Comparison of ENCODE assay signal across 8 cellular contexts in the genomic region with DNA sequence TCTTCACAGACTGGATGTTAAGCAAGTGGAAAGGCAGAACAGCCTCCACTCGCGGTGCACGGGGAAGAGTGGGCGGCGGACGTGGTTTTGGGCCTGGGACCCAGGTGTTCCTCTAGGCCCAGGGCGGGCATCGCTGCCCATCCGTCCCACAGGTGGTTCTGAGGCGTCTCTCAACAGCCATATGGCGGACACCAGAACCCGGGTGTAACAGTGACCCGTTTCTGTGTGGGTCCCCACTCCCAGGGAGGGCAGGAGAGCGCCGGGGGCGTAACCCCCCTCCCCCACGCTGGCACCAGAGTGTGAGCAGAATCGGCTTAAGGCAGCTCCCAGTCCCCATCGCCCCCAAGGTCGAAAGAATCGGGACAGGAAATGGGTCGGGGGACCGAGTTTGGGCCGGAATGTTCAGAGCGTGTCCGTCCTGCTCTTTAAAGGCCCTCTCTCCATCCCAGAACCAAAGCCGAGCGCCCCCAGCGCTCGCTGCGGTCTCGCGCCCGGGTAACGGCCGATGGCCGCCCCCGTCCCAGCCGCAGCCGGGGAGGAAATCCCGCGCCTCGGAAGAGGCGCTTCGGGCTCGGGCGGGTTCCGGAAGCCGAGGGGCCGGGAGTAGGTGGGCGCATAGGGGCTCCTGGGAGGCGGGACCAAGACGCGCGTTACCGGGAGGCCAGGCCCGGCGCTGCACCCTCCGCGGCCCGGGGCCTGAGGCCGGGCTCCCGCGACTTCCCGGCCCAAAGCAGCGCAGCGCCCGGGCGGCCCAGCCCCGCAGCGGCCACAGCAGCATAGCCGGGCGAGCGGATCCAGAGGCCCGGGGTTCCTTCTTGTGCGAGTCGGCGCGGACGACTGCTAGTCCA. TPM values are rescaled to one million over a fixed set of nuclear protein-coding genes. Genes with fewer than 3 reads are reported as not detected.
DNase-seq lines count a peak whose midpoint lies in the region; ATAC-seq and TF ChIP-seq lines count a peak whose summit lies in the region.

Gene TK2, minus strand, starts transcription at position 839 of the 848 bp plus-strand sequence. Its CDS starts 61 bp downstream, at position 778.

- H3K27ac ChIP-seq in A673 (ENCODE audit: low read depth, low read length, poor library complexity, severe bottlenecking) (peak within 1 kb of the TSS; percentile 94), lower lobe of right lung (peak within 1 kb of the TSS; percentile 96)
- peak within 1 kb of the TSS; percentile 85 for H3K27ac ChIP-seq in effector memory CD4-positive, alpha-beta T cell (ENCODE audit: insufficient read depth, low read length, poor library complexity, severe bottlenecking)

- H3K27me3 ChIP-seq in A673 (replicated peaks; ENCODE audit: insufficient read depth, low read depth, low read length, poor library complexity) (no peaks in the 10 kb centered on the region), lower lobe of right lung (ENCODE audit: low read depth) (no peaks in the 10 kb centered on the region)
- no peaks in the 10 kb centered on the region for H3K27me3 ChIP-seq in effector memory CD4-positive, alpha-beta T cell (replicated peaks; ENCODE audit: control insufficient read depth, insufficient read depth, low read length, poor library complexity, severe bottlenecking)

- H3K4me1 ChIP-seq in A673 (ENCODE audit: insufficient read depth, low read length, poor library complexity, severe bottlenecking) (peaks cover 19% of the 10 kb centered on the region), lower lobe of right lung (peaks cover 56% of the 10 kb centered on the region)
- H3K4me1 ChIP-seq in effector memory CD4-positive, alpha-beta T cell (ENCODE audit: control insufficient read depth, insufficient read depth, low read length, poor library complexity, severe bottlenecking) = peaks cover 40% of the 10 kb centered on the region

- TF ChIP-seq CTCF in A673 (conservative IDR thresholded peaks at IDR 0.05; ENCODE audit: low read depth, low read length) = peak; percentile 38; the same call in 1 of the 2 replicates
- peak; percentile 45 for TF ChIP-seq CTCF in lower lobe of right lung (IDR thresholded peaks at IDR 0.05)

- intact Hi-C loops in A673 (cut with micrococcal nuclease; ENCODE audit: unreplicated experiment) (no loop called here), lower lobe of right lung (cut with DNase I) (no loop called here)

- POLR2A ChIA-PET in A673 (lab: Charles Lee; ENCODE audit: low non-redundant PET) = no interaction called here

- CTCF ChIA-PET in A673 (lab: Charles Lee) = interaction anchor here (0.7 kb wide), 1 partner anchor 28 kb away, joined by 4 read pairs; no protein-coding TSS in a partner anchor

- peak within 1 kb of the TSS; percentile 73 for H3K4me3 ChIP-seq in A673 (ENCODE audit: low read depth, low read length, poor library complexity, severe bottlenecking)
- peak within 1 kb of the TSS; percentile 60 for H3K4me3 ChIP-seq in effector memory CD4-positive, alpha-beta T cell (ENCODE audit: insufficient read depth, low read depth, low read length, poor library complexity, severe bottlenecking)
- peak within 1 kb of the TSS; percentile 68 for H3K4me3 ChIP-seq in lower lobe of right lung

- H3K9me3 ChIP-seq in A673 (ENCODE audit: low read depth, low read length, poor library complexity, severe bottlenecking) = no peaks in the 10 kb centered on the region
- H3K9me3 ChIP-seq in effector memory CD4-positive, alpha-beta T cell (ENCODE audit: control insufficient read depth, low read length) = no peaks in the 10 kb centered on the region
- no peaks in the 10 kb centered on the region for H3K9me3 ChIP-seq in lower lobe of right lung

- H3K36me3 ChIP-seq in A673 (ENCODE audit: insufficient read depth, low read length, poor library complexity, severe bottlenecking) = no peaks in the 10 kb centered on the region
- H3K36me3 ChIP-seq in effector memory CD4-positive, alpha-beta T cell (ENCODE audit: control insufficient read depth, insufficient read depth, low read length) = no peaks in the 10 kb centered on the region
- H3K36me3 ChIP-seq in lower lobe of right lung = peaks cover 7% of the 10 kb centered on the region

- DNase-seq in A673 (ENCODE audit: low spot score) (peak; percentile 75), NCI-H2171 treated with DMSO at 0.1 percent for 48 hours (lab: John Stamatoyannopoulos, UW) (peak; percentile 59), lower lobe of right lung (peak; percentile 82), NCI-H187 (lab: John Stamatoyannopoulos, UW) (no peak)
- peak; percentile 43 to 61 (median 49) for DNase-seq in activated CD8-positive, alpha-beta memory T cell treated with anti-CD3 and anti-CD28 coated beads for 48 hours (ENCODE audit: low read depth in 2 of 3, low spot score in 2 of 3)
- DNase-seq in effector memory CD4-positive, alpha-beta T cell = peak; percentile 23 to 49 (median 40)
- DNase-seq in stimulated activated CD4-positive, alpha-beta T cell treated with anti-CD3 and anti-CD28 coated beads, Interleukin-4, amount 100 ng/mL, for 24 hours = peak; percentile 68

- peak; percentile 70 to 72 for ATAC-seq in lower lobe of right lung

- BruUV-seq in A673 (replicated peaks; lab: Mats Ljungman, UMichigan) = TSS peak; percentile 39

- TF ChIP-seq POLR2A in GM19099 (IDR thresholded peaks at IDR 0.05; ENCODE audit: extremely low read depth, insufficient read length, low read depth) = peak; percentile 16

RNA-seq across cellular contexts. Expression of gene TK2, which starts in this region (rescaled TPM):
- total RNA-seq in A673 (2021) = 8.2 and 9.5 TPM in 2 replicates
- 36.2 TPM for total RNA-seq in lower lobe of right lung

Comparison
In these comparisons a context has a peak if more than half of its experiments do, and no peak if none do; other contexts are left out.
1. DNase-seq: peak in A673 (single experiment), NCI-H2171 treated with DMSO at 0.1 percent for 48 hours (single experiment), activated CD8-positive, alpha-beta memory T cell treated with anti-CD3 and anti-CD28 coated beads for 48 hours (3 of 3), effector memory CD4-positive, alpha-beta T cell (3 of 3), lower lobe of right lung (single experiment) and stimulated activated CD4-positive, alpha-beta T cell treated with anti-CD3 and anti-CD28 coated beads, Interleukin-4, amount 100 ng/mL, for 24 hours (single experiment); none in NCI-H187 (0 of 2).
2. Peak in every context shown above with its lines, with median percentiles within 50 percentile points of each other: H3K27ac ChIP-seq and H3K4me3 ChIP-seq.